Comparison of ENCODE assay signal across 25 cellular contexts in the genomic region with DNA sequence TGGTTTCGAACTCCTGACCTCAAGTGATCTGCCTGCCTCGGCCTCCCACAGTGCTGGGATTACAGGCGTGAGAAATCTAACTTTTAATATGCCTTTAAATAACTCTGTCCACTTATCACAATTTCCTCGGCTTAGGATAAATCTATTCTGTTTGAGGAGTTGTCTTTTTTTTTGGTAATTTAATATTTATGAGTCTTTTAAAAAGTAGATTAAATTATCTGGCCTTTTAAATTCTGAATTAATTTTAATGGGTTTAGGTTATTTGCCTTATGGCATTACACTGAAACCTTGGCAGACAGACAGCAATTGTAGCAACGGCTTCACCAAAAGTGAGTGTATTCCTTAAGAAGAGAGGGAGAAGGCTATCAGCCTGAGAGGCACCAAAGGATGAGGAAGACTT.
"Had no signal": no experiment of that assay in that cellular context is flagged by ENCODE, and none has a peak within 500 bp of the region (broad histone marks: within the 10 kb centered on the region; RNA-seq: fewer than 3 reads in every experiment).

No MANE protein-coding gene starts in this region.

- H3K4me3 Mint-ChIP-seq: dendritic cell treated with granulocyte-macrophage colony-stimulating factor and Interleukin-4, amounts not matched to agents 40 ng/mL and 50 ng/mL, for 4 days; effector memory CD8-positive, alpha-beta T cell; endodermal cell had no signal

- DNase-seq: colonic mucosa; cortex of kidney; dermis blood vessel endothelial cell; dorsolateral prefrontal cortex; effector CD4-positive, alpha-beta T cell; effector CD8-positive, alpha-beta T cell; effector memory CD4-positive, alpha-beta T cell; effector memory CD8-positive, alpha-beta T cell; endodermal cell; erythroblast; esophagus squamous epithelium; foreskin fibroblast; foreskin keratinocyte; foreskin melanocyte; gastrocnemius medialis; glutamatergic neuron; head of caudate nucleus; heart left ventricle; heart right ventricle had no signal

- H3K9me3 Mint-ChIP-seq: dendritic cell treated with granulocyte-macrophage colony-stimulating factor and Interleukin-4, amounts not matched to agents 40 ng/mL and 50 ng/mL, for 4 days; effector memory CD8-positive, alpha-beta T cell; endodermal cell had no signal

- H3K27ac ChIP-seq: colonic mucosa, coronary artery, dorsolateral prefrontal cortex, epithelial cell of prostate, esophagus muscularis mucosa, esophagus squamous epithelium, foreskin keratinocyte, gastrocnemius medialis, gastroesophageal sphincter, heart left ventricle, heart right ventricle had no signal

- ATAC-seq: effector memory CD8-positive, alpha-beta T cell; esophagus mucosa; foreskin keratinocyte; gastrocnemius medialis; gastroesophageal sphincter; heart left ventricle; heart right ventricle had no signal

- H3K9me3 ChIP-seq: colonic mucosa, esophagus muscularis mucosa, esophagus squamous epithelium, gastrocnemius medialis, gastroesophageal sphincter, heart left ventricle, heart right ventricle had no signal

- H3K4me3 ChIP-seq: colonic mucosa, coronary artery, dorsolateral prefrontal cortex, esophagus muscularis mucosa, esophagus squamous epithelium, gastrocnemius medialis, gastroesophageal sphincter, heart left ventricle, heart right ventricle had no signal

- H3K27me3 Mint-ChIP-seq: dendritic cell treated with granulocyte-macrophage colony-stimulating factor and Interleukin-4, amounts not matched to agents 40 ng/mL and 50 ng/mL, for 4 days; effector memory CD8-positive, alpha-beta T cell had no signal

- H3K27ac Mint-ChIP-seq: dendritic cell treated with granulocyte-macrophage colony-stimulating factor and Interleukin-4, amounts not matched to agents 40 ng/mL and 50 ng/mL, for 4 days; endodermal cell had no signal

- H3K36me3 ChIP-seq: colonic mucosa, esophagus muscularis mucosa, esophagus squamous epithelium, gastrocnemius medialis, gastroesophageal sphincter, heart left ventricle, heart right ventricle had no signal

- H3K4me1 ChIP-seq: esophagus muscularis mucosa, gastrocnemius medialis, gastroesophageal sphincter had no signal

- H3K27me3 ChIP-seq: colonic mucosa, dorsolateral prefrontal cortex, esophagus muscularis mucosa, esophagus squamous epithelium, foreskin keratinocyte, gastrocnemius medialis, gastroesophageal sphincter, heart left ventricle, heart right ventricle had no signal
